ENCODE assay signal across 18 cellular contexts in the genomic region with DNA sequence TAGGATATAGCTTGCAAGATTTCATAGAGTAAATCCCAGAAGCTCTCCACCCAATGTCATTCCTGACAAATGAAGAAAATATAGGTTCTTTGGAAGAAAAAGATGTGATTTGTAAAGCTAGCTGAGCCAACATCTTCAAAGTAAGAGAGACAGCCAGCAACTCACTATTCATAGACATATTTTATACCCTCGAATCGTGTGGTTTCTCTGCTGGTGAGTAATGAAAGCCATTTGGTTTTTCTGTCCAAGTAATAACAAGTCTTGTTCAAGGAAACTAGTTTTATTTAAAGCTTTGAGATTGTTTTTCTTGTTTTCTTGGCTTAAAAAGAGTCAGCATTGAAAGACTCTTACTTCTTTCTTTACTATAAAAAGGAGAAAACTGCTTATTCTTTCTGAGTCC.
DNase-seq lines count a peak whose midpoint lies in the region; ATAC-seq, FAIRE-seq and TF ChIP-seq lines count a peak whose summit lies in the region.
"Had no signal": no experiment of that assay in that cellular context is flagged by ENCODE, and none has a peak within 500 bp of the region (broad histone marks: within the 10 kb centered on the region; RNA-seq: fewer than 3 reads in every experiment).

No MANE protein-coding gene starts in this region.

- H3K4me3 ChIP-seq in tibial nerve (no peak overlapping the region), small intestine (ENCODE audit: low read depth in 1 of 2, low read length in 2 of 2) (no peak overlapping the region)
- H3K4me3 ChIP-seq: esophagus muscularis mucosa, upper lobe of left lung had no signal

- H3K36me3 ChIP-seq in tibial nerve (no peaks in the 10 kb centered on the region), small intestine (ENCODE audit: control insufficient read depth in 2 of 2, insufficient read depth in 2 of 2, low read length in 2 of 2) (no peaks in the 10 kb centered on the region)
- H3K36me3 ChIP-seq: esophagus muscularis mucosa, upper lobe of left lung, WERI-Rb-1 had no signal

- no peak for FAIRE-seq in small intestine (lab: Jason Lieb, UNC)

- TF ChIP-seq POLR2A in tibial nerve (IDR thresholded peaks at IDR 0.05) = no peak

- H3K27me3 ChIP-seq in foreskin keratinocyte = no peaks in the 10 kb centered on the region
- H3K27me3 ChIP-seq in tibial nerve = no peaks in the 10 kb centered on the region
- H3K27me3 ChIP-seq in small intestine (ENCODE audit: control insufficient read depth in 2 of 2, insufficient read depth in 2 of 2, low read length in 2 of 2) = no peaks in the 10 kb centered on the region
- H3K27me3 ChIP-seq: esophagus muscularis mucosa, upper lobe of left lung had no signal

- ATAC-seq in foreskin keratinocyte = no peak
- ATAC-seq: left ventricle myocardium superior; naive thymus-derived CD8-positive, alpha-beta T cell had no signal

- peak; percentile 56 for DNase-seq in HCEC 1CT
- peak; percentile 54 for DNase-seq in amniotic epithelial cell (ENCODE audit: low read depth)
- peak; percentile 49 to 72 for DNase-seq in foreskin keratinocyte
- DNase-seq in superior temporal gyrus (ENCODE audit: extremely low spot score) = peak; percentile 24
- no peak for DNase-seq in tibial nerve (ENCODE audit: low spot score in 2 of 2)
- no peak for DNase-seq in small intestine
- no peak for DNase-seq in GOT3 (lab: John Stamatoyannopoulos, UW)
- DNase-seq: activated CD8-positive, alpha-beta memory T cell treated with anti-CD3 and anti-CD28 coated beads for 24 hours; amniotic stem cell; dermis blood vessel endothelial cell; left ventricle myocardium superior; naive thymus-derived CD8-positive, alpha-beta T cell; NCI-H187; NCI-H510A; retina; upper lobe of left lung; WERI-Rb-1 had no signal

- H3K9me3 ChIP-seq in tibial nerve (no peaks in the 10 kb centered on the region), small intestine (ENCODE audit: control insufficient read depth, low read depth) (no peaks in the 10 kb centered on the region)
- H3K9me3 ChIP-seq: esophagus muscularis mucosa, upper lobe of left lung had no signal

- peak overlapping the region; percentile 68 for H3K27ac ChIP-seq in foreskin keratinocyte
- no peak overlapping the region for H3K27ac ChIP-seq in tibial nerve
- H3K27ac ChIP-seq in small intestine (ENCODE audit: low read depth in 1 of 2, low read length in 1 of 2) = no peak overlapping the region
- H3K27ac ChIP-seq: esophagus muscularis mucosa, upper lobe of left lung, WERI-Rb-1 had no signal

- WGBS in tibial nerve, 2 donors = 45 to 56% methylated on average over 2 of the region's 2 CpGs
- 67 to 77% (median 76%) methylated on average over 2 of the region's 2 CpGs for WGBS in small intestine, 3 donors

- TF ChIP-seq CTCF in foreskin keratinocyte (conservative IDR thresholded peaks at IDR 0.05) (no peak), tibial nerve (IDR thresholded peaks at IDR 0.05) (no peak)

- H3K4me1 ChIP-seq in foreskin keratinocyte (peaks cover 20% of the 10 kb centered on the region), tibial nerve (no peaks in the 10 kb centered on the region), small intestine (ENCODE audit: control insufficient read depth in 2 of 2, insufficient read depth in 1 of 2, low read depth in 1 of 2, low read length in 1 of 2) (no peaks in the 10 kb centered on the region)
- H3K4me1 ChIP-seq: esophagus muscularis mucosa, upper lobe of left lung had no signal

- TF ChIP-seq EP300 in tibial nerve (IDR thresholded peaks at IDR 0.05) = no peak

Comparison
In these comparisons a context has a peak if more than half of its experiments do, and no peak if none do; other contexts are left out.
1. DNase-seq: peak in HCEC 1CT (single experiment), amniotic epithelial cell (single experiment), foreskin keratinocyte (2 of 2) and superior temporal gyrus (single experiment); none in tibial nerve (0 of 2), small intestine (single experiment) and GOT3 (single experiment).